9 cellular contexts compared by ENCODE assay signal in genomic region chrX:145405012-145405411, GRCh38.
DNase-seq lines count a peak whose midpoint lies in the region; ATAC-seq and TF ChIP-seq lines count a peak whose summit lies in the region.
"Had no signal": no experiment of that assay in that cellular context is flagged by ENCODE, and none has a peak within 500 bp of the region (broad histone marks: within the 10 kb centered on the region; RNA-seq: fewer than 3 reads in every experiment).

No MANE protein-coding gene starts in this region.

- ATAC-seq in heart right ventricle (no peak), Right ventricle myocardium inferior (no peak), HG02885 (IDR thresholded peaks at IDR 0.05; ENCODE audit: poor library complexity, unreplicated experiment) (peak; percentile 95), HG03045 (IDR thresholded peaks at IDR 0.05; ENCODE audit: unreplicated experiment) (no peak)
- ATAC-seq in stimulated activated naive B cell treated with anti-CD40 and anti-IgM and Interleukin-4, amounts not matched to agents 10 μg/mL and 1 μg/mL and 100 μg/mL, for 72 hours (replicated peaks), result no peak

- peak in 8 of 9 donors; percentile 8 to 69 (median 48) for TF ChIP-seq CTCF in heart right ventricle (IDR thresholded peaks at IDR 0.05)
- TF ChIP-seq CTCF in SU-DHL-6 (IDR thresholded peaks at IDR 0.05; ENCODE audit: insufficient read depth, low read length, poor library complexity, severe bottlenecking), result peak; percentile 32

- intact Hi-C loops in heart right ventricle (cut with DNase I), result no loop called here
- intact Hi-C loops in Right ventricle myocardium inferior (cut with DNase I), result no loop called here

- no peak overlapping the region for H3K27ac ChIP-seq in heart right ventricle
- H3K27ac ChIP-seq in SU-DHL-6 (ENCODE audit: low read depth, low read length), result no peak overlapping the region

- H3K9me2 ChIP-seq in SU-DHL-6 (replicated peaks; ENCODE audit: insufficient read depth, low read length), result no peaks in the 10 kb centered on the region

- H3F3A ChIP-seq in SU-DHL-6 (ENCODE audit: insufficient read depth), result no peaks in the 10 kb centered on the region

- H3K36me3 ChIP-seq in heart right ventricle, result no peaks in the 10 kb centered on the region
- no peaks in the 10 kb centered on the region for H3K36me3 ChIP-seq in SU-DHL-6 (ENCODE audit: low read length)

- DNase-seq in heart right ventricle (no peak), Right ventricle myocardium inferior (ENCODE audit: missing footprints) (no peak), iPS-NIHi7 (ENCODE audit: extremely low spot score) (peak; percentile 7), NCI-H1048 (lab: John Stamatoyannopoulos, UW) (no peak)
- no peak for DNase-seq in stimulated activated naive B cell treated with anti-CD40 and anti-IgM and Interleukin-4, amounts not matched to agents 10 μg/mL and 1 μg/mL and 100 μg/mL, for 72 hours

- no peaks in the 10 kb centered on the region for H4K20me1 ChIP-seq in SU-DHL-6 (ENCODE audit: low read depth, low read length)

- H3K4me1 ChIP-seq in heart right ventricle, result no peaks in the 10 kb centered on the region

- H3K36me3 Mint-ChIP-seq in stimulated activated naive B cell treated with anti-CD40 and anti-IgM and Interleukin-4, amounts not matched to agents 10 μg/mL and 1 μg/mL and 100 μg/mL, for 72 hours, result no peaks in the 10 kb centered on the region

- H3K9me3 Mint-ChIP-seq in stimulated activated naive B cell treated with anti-CD40 and anti-IgM and Interleukin-4, amounts not matched to agents 10 μg/mL and 1 μg/mL and 100 μg/mL, for 72 hours, result no peaks in the 10 kb centered on the region
- H3K9me3 Mint-ChIP-seq: central memory CD8-positive, alpha-beta T cell had no signal

- H3K4me2 ChIP-seq in SU-DHL-6 (ENCODE audit: low read depth, low read length, poor library complexity, severe bottlenecking), result no peak overlapping the region

- 0 to 3% methylated on average over 1 of the region's 1 CpG for WGBS in heart right ventricle, 2 donors

- no peaks in the 10 kb centered on the region for H3K27me3 Mint-ChIP-seq in stimulated activated naive B cell treated with anti-CD40 and anti-IgM and Interleukin-4, amounts not matched to agents 10 μg/mL and 1 μg/mL and 100 μg/mL, for 72 hours
- H3K27me3 Mint-ChIP-seq: central memory CD8-positive, alpha-beta T cell had no signal

- H3K27me3 ChIP-seq in heart right ventricle (no peaks in the 10 kb centered on the region), SU-DHL-6 (ENCODE audit: low read length) (no peaks in the 10 kb centered on the region)

- no peak overlapping the region for H2AFZ ChIP-seq in SU-DHL-6 (ENCODE audit: low read depth, low read length, severe bottlenecking)

- no peaks in the 10 kb centered on the region for H3K4me1 Mint-ChIP-seq in stimulated activated naive B cell treated with anti-CD40 and anti-IgM and Interleukin-4, amounts not matched to agents 10 μg/mL and 1 μg/mL and 100 μg/mL, for 72 hours
- H3K4me1 Mint-ChIP-seq: central memory CD8-positive, alpha-beta T cell had no signal

- no peak overlapping the region for H3K4me3 Mint-ChIP-seq in stimulated activated naive B cell treated with anti-CD40 and anti-IgM and Interleukin-4, amounts not matched to agents 10 μg/mL and 1 μg/mL and 100 μg/mL, for 72 hours
- H3K4me3 Mint-ChIP-seq: central memory CD8-positive, alpha-beta T cell had no signal

- H3K9ac ChIP-seq in SU-DHL-6 (ENCODE audit: low read length), result no peak overlapping the region

- H3K27ac Mint-ChIP-seq in stimulated activated naive B cell treated with anti-CD40 and anti-IgM and Interleukin-4, amounts not matched to agents 10 μg/mL and 1 μg/mL and 100 μg/mL, for 72 hours, result no peak overlapping the region

- H3K4me3 ChIP-seq in heart right ventricle, result no peak overlapping the region
- no peak overlapping the region for H3K4me3 ChIP-seq in SU-DHL-6 (ENCODE audit: insufficient read depth, low read length, poor library complexity, severe bottlenecking)

- H3K9me3 ChIP-seq in heart right ventricle (no peaks in the 10 kb centered on the region), SU-DHL-6 (ENCODE audit: insufficient read depth, low read length) (no peaks in the 10 kb centered on the region)

- H3K79me2 ChIP-seq in SU-DHL-6 (ENCODE audit: insufficient read depth, low read length), result no peaks in the 10 kb centered on the region
